25 cellular contexts compared by ENCODE assay signal in genomic region chr11:62120001-62120400, GRCh38.
"Had no signal": no experiment of that assay in that cellular context is flagged by ENCODE, and none has a peak within 500 bp of the region (broad histone marks: within the 10 kb centered on the region; RNA-seq: fewer than 3 reads in every experiment).

No MANE protein-coding gene starts in this region.

- H3K36me3 ChIP-seq: esophagus muscularis mucosa, gastroesophageal sphincter, prostate gland, right atrium auricular region, sigmoid colon, tibial nerve, upper lobe of left lung, uterus had no signal

- H3K4me3 ChIP-seq: coronary artery, esophagus muscularis mucosa, gastroesophageal sphincter, prostate gland, right atrium auricular region, sigmoid colon, testis, tibial nerve, upper lobe of left lung, uterus had no signal

- H3K27ac ChIP-seq: coronary artery, esophagus muscularis mucosa, foreskin keratinocyte, gastroesophageal sphincter, prostate gland, sigmoid colon, testis, tibial nerve, uterus had no signal

- H3K27me3 ChIP-seq: esophagus muscularis mucosa, gastroesophageal sphincter, right atrium auricular region, sigmoid colon, testis, tibial nerve, upper lobe of left lung, uterus had no signal

- ATAC-seq: foreskin keratinocyte; gastroesophageal sphincter; naive thymus-derived CD4-positive, alpha-beta T cell; stimulated activated effector memory CD8-positive, alpha-beta T cell treated with anti-CD3 and anti-CD28 coated beads, Interleukin-12 subunit alpha, Interleukin-12 subunit beta, amount 100 ng/mL, for 72 hours; stimulated activated naive CD8-positive, alpha-beta T cell treated with anti-CD3 and anti-CD28 coated beads, Interleukin-15, Interleukin-2, amounts not matched to agents 100 U/mL and 50 U/mL, for 24 hours had no signal

- DNase-seq: dermis blood vessel endothelial cell; effector memory CD4-positive, alpha-beta T cell; foreskin keratinocyte; hypothalamus; mammary epithelial cell; mesendoderm; midbrain; naive thymus-derived CD4-positive, alpha-beta T cell; nephron progenitor cell; nucleus accumbens; sigmoid colon; stimulated activated CD4-positive, alpha-beta T cell treated with anti-CD3 and anti-CD28 coated beads, Interleukin-2, amount 100 ng/mL, for 24 hours; stimulated activated CD4-positive, alpha-beta T cell treated with anti-CD3 and anti-CD28 coated beads, Interleukin-4, amount 100 ng/mL, for 24 hours; stimulated activated naive CD8-positive, alpha-beta T cell treated with anti-CD3 and anti-CD28 coated beads, Interleukin-15, Interleukin-2, amounts not matched to agents 100 U/mL and 50 U/mL, for 24 hours; substantia nigra; testis; uterus had no signal

- H3K9me3 ChIP-seq: prostate gland, sigmoid colon, testis, upper lobe of left lung, uterus had no signal

- H3K4me1 ChIP-seq: prostate gland had no signal
